In genomic region chr1:3772715-3773571, GRCh38 we compare ENCODE assay signal across 8 cellular contexts. TPM values are rescaled to one million over a fixed set of nuclear protein-coding genes. Genes with fewer than 3 reads are reported as not detected.
DNase-seq lines count a peak whose midpoint lies in the region; TF ChIP-seq lines count a peak whose summit lies in the region.

A gene with protein sequence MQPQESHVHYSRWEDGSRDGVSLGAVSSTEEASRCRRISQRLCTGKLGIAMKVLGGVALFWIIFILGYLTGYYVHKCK (plus strand): TSS chr1:3772749. CDS start chr1:3775374, 2,625 bp downstream.

- H3K4me2 ChIP-seq in Karpas-422 (ENCODE audit: low read depth, low read length, poor library complexity, severe bottlenecking), result peak within 1 kb of the TSS; percentile 83

- peak within 1 kb of the TSS; percentile 58 for H3K27ac Mint-ChIP-seq in activated CD4-positive, alpha-beta T cell treated with anti-CD3 and anti-CD28 coated beads, Interleukin-2, amount 10 ng/mL, durations not matched to agents 24 days and 14 days
- H3K27ac Mint-ChIP-seq in mesothelial cell of epicardium, result no peak within 1 kb of the TSS

- H3K36me3 Mint-ChIP-seq in activated CD4-positive, alpha-beta T cell treated with anti-CD3 and anti-CD28 coated beads, Interleukin-2, amount 10 ng/mL, durations not matched to agents 24 days and 14 days (ENCODE audit: low read depth), result no peaks in the 10 kb centered on the region
- no peaks in the 10 kb centered on the region for H3K36me3 Mint-ChIP-seq in mesothelial cell of epicardium

- H3K4me3 Mint-ChIP-seq in activated CD4-positive, alpha-beta T cell treated with anti-CD3 and anti-CD28 coated beads, Interleukin-2, amount 10 ng/mL, durations not matched to agents 24 days and 14 days, result peak within 1 kb of the TSS; percentile 81
- peak within 1 kb of the TSS; percentile 61 for H3K4me3 Mint-ChIP-seq in mesothelial cell of epicardium

- H3K79me2 ChIP-seq in Karpas-422 (ENCODE audit: low read length), result no peaks in the 10 kb centered on the region

- peak; percentile 67 for DNase-seq in activated CD4-positive, alpha-beta T cell treated with anti-CD3 and anti-CD28 coated beads, Interleukin-2, amount 10 ng/mL, durations not matched to agents 24 days and 14 days
- no peak for DNase-seq in activated CD4-positive, alpha-beta T cell treated with anti-CD3 and anti-CD28 coated beads for 4 hours
- DNase-seq in Karpas-422, result no peak
- peak; percentile 17 for DNase-seq in choroid plexus epithelial cell (ENCODE audit: low read depth)
- DNase-seq in mesothelial cell of epicardium (ENCODE audit: low spot score in 2 of 2, unreplicated experiment in 2 of 2), result peak in 1 of 2 experiments; percentile 46
- no peak for DNase-seq in Kasumi-1 (lab: John Stamatoyannopoulos, UW)
- DNase-seq in NCI-H146 (lab: John Stamatoyannopoulos, UW), result no peak
- no peak for DNase-seq in SKM-1 (lab: John Stamatoyannopoulos, UW; ENCODE audit: unreplicated experiment)

- no peak for TF ChIP-seq CTCF in choroid plexus epithelial cell (conservative IDR thresholded peaks at IDR 0.05; ENCODE audit: low read depth, low read length)
- TF ChIP-seq CTCF in mesothelial cell of epicardium (IDR thresholded peaks at IDR 0.05; ENCODE audit: unreplicated experiment), result no peak

- no peaks in the 10 kb centered on the region for H3K9me3 Mint-ChIP-seq in activated CD4-positive, alpha-beta T cell treated with anti-CD3 and anti-CD28 coated beads, Interleukin-2, amount 10 ng/mL, durations not matched to agents 24 days and 14 days
- H3K9me3 Mint-ChIP-seq in mesothelial cell of epicardium, result no peaks in the 10 kb centered on the region

- no peaks in the 10 kb centered on the region for H3K36me3 ChIP-seq in Karpas-422 (ENCODE audit: insufficient read depth, low read length)

- peaks cover 9% of the 10 kb centered on the region for H3K4me1 Mint-ChIP-seq in activated CD4-positive, alpha-beta T cell treated with anti-CD3 and anti-CD28 coated beads, Interleukin-2, amount 10 ng/mL, durations not matched to agents 24 days and 14 days
- H3K4me1 Mint-ChIP-seq in mesothelial cell of epicardium, result peaks cover 22% of the 10 kb centered on the region

- peak within 1 kb of the TSS; percentile 72 for H3K9ac ChIP-seq in Karpas-422 (ENCODE audit: low read length)

- H3K9me3 ChIP-seq in Karpas-422 (ENCODE audit: low read length), result no peaks in the 10 kb centered on the region

- H3K4me3 ChIP-seq in Karpas-422 (ENCODE audit: low read length) (peak within 1 kb of the TSS; percentile 69), choroid plexus epithelial cell (ENCODE audit: low read depth, low read length) (peak within 1 kb of the TSS; percentile 60)

- peaks cover 21% of the 10 kb centered on the region for H3K4me1 ChIP-seq in Karpas-422 (ENCODE audit: low read length)

- peak within 1 kb of the TSS; percentile 25; the same call in 1 of the 2 replicates for H2AFZ ChIP-seq in Karpas-422 (ENCODE audit: low read length)

- intact Hi-C loops in activated CD4-positive, alpha-beta T cell treated with anti-CD3 and anti-CD28 coated beads, Interleukin-2, amount 10 ng/mL, durations not matched to agents 24 days and 14 days (cut with micrococcal nuclease), result loop anchor here (1.0 to 2.0 kb wide), 5 partner anchors 23 to 149 kb away; partner anchors contain the start of genes C1orf174, CEP104, DFFB and LRRC47

- 0 out of 2 replicates have a peak, but pooled peaks cover 6% of the 10 kb centered on the region for H4K20me1 ChIP-seq in Karpas-422 (ENCODE audit: insufficient read depth, low read depth, low read length)

- H3K9me2 ChIP-seq in Karpas-422 (replicated peaks; ENCODE audit: insufficient read depth, low read length), result no peaks in the 10 kb centered on the region

- H3K27ac ChIP-seq in Karpas-422 (ENCODE audit: low read length), result no peak within 1 kb of the TSS

- no peaks in the 10 kb centered on the region for H3K27me3 Mint-ChIP-seq in activated CD4-positive, alpha-beta T cell treated with anti-CD3 and anti-CD28 coated beads, Interleukin-2, amount 10 ng/mL, durations not matched to agents 24 days and 14 days
- H3K27me3 Mint-ChIP-seq in mesothelial cell of epicardium (ENCODE audit: low read depth), result no peaks in the 10 kb centered on the region

- H3K27me3 ChIP-seq in Karpas-422 (ENCODE audit: low read length), result no peaks in the 10 kb centered on the region

RNA-seq across cellular contexts. Expression of the gene that starts here (rescaled TPM):
- total RNA-seq in activated CD4-positive, alpha-beta T cell treated with anti-CD3 and anti-CD28 coated beads, Interleukin-2, amount 10 ng/mL, durations not matched to agents 24 days and 14 days, result 0.66 and 1.4 TPM in 2 replicates
- 0.87 TPM in 1 of 2 replicates, not detected in the other for total RNA-seq in Karpas-422 (2014; rRNA removed; shearing (Covaris generic); ENCODE audit: low replicate concordance)
- total RNA-seq in mesothelial cell of epicardium, result 10.1 to 12.1 TPM (median 11.6 TPM) in 3 replicates

Comparison
In these comparisons a context has a peak if more than half of its experiments do, and no peak if none do; other contexts are left out.
1. DNase-seq: peak in activated CD4-positive, alpha-beta T cell treated with anti-CD3 and anti-CD28 coated beads, Interleukin-2, amount 10 ng/mL, durations not matched to agents 24 days and 14 days (single experiment) and choroid plexus epithelial cell (single experiment); none in activated CD4-positive, alpha-beta T cell treated with anti-CD3 and anti-CD28 coated beads for 4 hours (0 of 2), Karpas-422 (single experiment), Kasumi-1 (0 of 2), NCI-H146 (single experiment) and SKM-1 (single experiment).